ENCODE assay signal across 8 cellular contexts in genomic region chr6:25991785-25992412, GRCh38. TPM values are rescaled to one million over a fixed set of nuclear protein-coding genes. Genes with fewer than 3 reads are reported as not detected.
DNase-seq lines count a peak whose midpoint lies in the region; ATAC-seq and TF ChIP-seq lines count a peak whose summit lies in the region.

No MANE protein-coding gene starts in this region.

- H3K9me2 ChIP-seq in OCI-LY7 (ENCODE audit: insufficient read depth, low read length), result no peaks in the 10 kb centered on the region

- CTCF ChIA-PET in CD8-positive, alpha-beta T cell (lab: Charles Lee), result interaction anchor here (0.7 to 3.6 kb wide), 26 partner anchors 8 to 274 kb away, joined by 3 to 51 read pairs (median 6); partner anchors contain the start of gene TRIM38
- CTCF ChIA-PET in OCI-LY7 (lab: Charles Lee; ENCODE audit: unreplicated experiment), result interaction anchor here (0.7 to 1.6 kb wide), 4 partner anchors 18 to 1816 kb away, joined by 3 to 7 read pairs (median 4); a partner anchor contains a TSS

- DNase-seq in CD8-positive, alpha-beta T cell, result peak in 6 of 7 experiments; percentile 23 to 65 (median 33)
- DNase-seq in HK-2 (ENCODE audit: unreplicated experiment) (peak; percentile 69), OCI-LY7 (ENCODE audit: low spot score) (peak; percentile 74), esophagus squamous epithelium (lab: John Stamatoyannopoulos, UW) (no peak)
- DNase-seq in activated T-cell treated with anti-CD3 and anti-CD28 coated beads, Interleukin-2, amount 50 U/mL, for 72 hours, result peak; percentile 51 to 64
- DNase-seq in stimulated activated naive B cell treated with anti-CD40 and anti-IgM and Interleukin-4, amounts not matched to agents 10 μg/mL and 1 μg/mL and 100 μg/mL, for 72 hours, result peak; percentile 74

- H3K36me3 Mint-ChIP-seq in CD8-positive, alpha-beta T cell, result peaks cover 23% of the 10 kb centered on the region
- H3K36me3 Mint-ChIP-seq in activated T-cell treated with anti-CD3 and anti-CD28 coated beads, Interleukin-2, amount 50 U/mL, for 72 hours (ENCODE audit: insufficient read depth in 2 of 2), result peaks cover 2 to 6% of the 10 kb centered on the region in 2 donors
- H3K36me3 Mint-ChIP-seq in stimulated activated naive B cell treated with anti-CD40 and anti-IgM and Interleukin-4, amounts not matched to agents 10 μg/mL and 1 μg/mL and 100 μg/mL, for 72 hours, result peaks cover 18 to 20% of the 10 kb centered on the region in 2 donors

- peak overlapping the region; percentile 95 for H3K27ac Mint-ChIP-seq in CD8-positive, alpha-beta T cell
- H3K27ac Mint-ChIP-seq in activated T-cell treated with anti-CD3 and anti-CD28 coated beads, Interleukin-2, amount 50 U/mL, for 72 hours, result peak overlapping the region; percentile 97
- H3K27ac Mint-ChIP-seq in stimulated activated naive B cell treated with anti-CD40 and anti-IgM and Interleukin-4, amounts not matched to agents 10 μg/mL and 1 μg/mL and 100 μg/mL, for 72 hours, result peak overlapping the region; percentile 100

- peak; percentile 30 for ATAC-seq in CD8-positive, alpha-beta T cell
- ATAC-seq in GM19468 (IDR thresholded peaks at IDR 0.05; ENCODE audit: extremely low read depth, unreplicated experiment), result peak; percentile 5
- ATAC-seq in activated T-cell treated with anti-CD3 and anti-CD28 coated beads, Interleukin-2, amount 50 U/mL, for 72 hours (replicated peaks in 1 of 2), result peak; percentile 47 to 55
- ATAC-seq in stimulated activated naive B cell treated with anti-CD40 and anti-IgM and Interleukin-4, amounts not matched to agents 10 μg/mL and 1 μg/mL and 100 μg/mL, for 72 hours (replicated peaks), result peak; percentile 67 to 74

- POLR2A ChIA-PET in CD8-positive, alpha-beta T cell (lab: Charles Lee), result interaction anchor here (0.7 to 4.4 kb wide), 22 partner anchors 8 to 1487 kb away, joined by 3 to 63 read pairs (median 6); partner anchors contain the start of gene TRIM38
- POLR2A ChIA-PET in OCI-LY7 (lab: Charles Lee), result interaction anchor here (0.6 to 4.3 kb wide), 16 partner anchors 10 to 1902 kb away, joined by 3 to 50 read pairs (median 5); partner anchors contain the start of gene TRIM38

- H3K9ac ChIP-seq in mucosa of stomach (ENCODE audit: low read length), result peak overlapping the region; percentile 68

- no peaks in the 10 kb centered on the region for H3K36me3 ChIP-seq in CD8-positive, alpha-beta T cell (ENCODE audit: insufficient read depth, low read length)
- H3K36me3 ChIP-seq in OCI-LY7 (ENCODE audit: insufficient read depth, low read length) (peaks cover 13% of the 10 kb centered on the region; the same call in 1 of the 2 replicates), esophagus squamous epithelium (peaks cover 0 to 14% (median 0%) of the 10 kb centered on the region in 3 donors), mucosa of stomach (ENCODE audit: control insufficient read depth, insufficient read depth, low read length) (no peaks in the 10 kb centered on the region)

- H3K27me3 Mint-ChIP-seq in CD8-positive, alpha-beta T cell (ENCODE audit: low read depth), result no peaks in the 10 kb centered on the region
- no peaks in the 10 kb centered on the region for H3K27me3 Mint-ChIP-seq in activated T-cell treated with anti-CD3 and anti-CD28 coated beads, Interleukin-2, amount 50 U/mL, for 72 hours (ENCODE audit: low read depth)
- no peaks in the 10 kb centered on the region for H3K27me3 Mint-ChIP-seq in stimulated activated naive B cell treated with anti-CD40 and anti-IgM and Interleukin-4, amounts not matched to agents 10 μg/mL and 1 μg/mL and 100 μg/mL, for 72 hours

- peaks cover 34% of the 10 kb centered on the region for H3K4me1 Mint-ChIP-seq in CD8-positive, alpha-beta T cell (ENCODE audit: low read depth)
- peaks cover 24% of the 10 kb centered on the region for H3K4me1 Mint-ChIP-seq in activated T-cell treated with anti-CD3 and anti-CD28 coated beads, Interleukin-2, amount 50 U/mL, for 72 hours (ENCODE audit: low read depth)
- peaks cover 23 to 47% of the 10 kb centered on the region in 2 donors for H3K4me1 Mint-ChIP-seq in stimulated activated naive B cell treated with anti-CD40 and anti-IgM and Interleukin-4, amounts not matched to agents 10 μg/mL and 1 μg/mL and 100 μg/mL, for 72 hours

- TSS peak; percentile 95 for BruUV-seq in OCI-LY7 (replicated peaks; lab: Mats Ljungman, UMichigan)

- peaks cover 3% of the 10 kb centered on the region for H3K4me1 ChIP-seq in CD8-positive, alpha-beta T cell (ENCODE audit: insufficient read depth, low read length)
- H3K4me1 ChIP-seq in OCI-LY7 (ENCODE audit: insufficient read depth, low read length, poor library complexity, severe bottlenecking) (peaks cover 44% of the 10 kb centered on the region), esophagus squamous epithelium (peaks cover 0 to 24% (median 10%) of the 10 kb centered on the region in 3 donors), mucosa of stomach (ENCODE audit: control insufficient read depth, insufficient read depth, low read length) (no peaks in the 10 kb centered on the region)

- no peak for TF ChIP-seq CTCF in CD8-positive, alpha-beta T cell (IDR thresholded peaks at IDR 0.05)
- no peak for TF ChIP-seq CTCF in OCI-LY7 (conservative IDR thresholded peaks at IDR 0.05; ENCODE audit: low read length)
- TF ChIP-seq CTCF in esophagus squamous epithelium (IDR thresholded peaks at IDR 0.05), result no peak

- peak overlapping the region; percentile 94; the same call in 1 of the 2 replicates for H2AFZ ChIP-seq in OCI-LY7 (ENCODE audit: low read length)

- no peaks in the 10 kb centered on the region for H3K9me3 ChIP-seq in CD8-positive, alpha-beta T cell (ENCODE audit: low read length)
- H3K9me3 ChIP-seq in OCI-LY7 (ENCODE audit: low read length) (no peaks in the 10 kb centered on the region), esophagus squamous epithelium (no peaks in the 10 kb centered on the region), mucosa of stomach (ENCODE audit: control insufficient read depth, low read length) (no peaks in the 10 kb centered on the region)

- H3K27me3 ChIP-seq in CD8-positive, alpha-beta T cell (ENCODE audit: insufficient read depth, low read length), result no peaks in the 10 kb centered on the region
- H3K27me3 ChIP-seq in esophagus squamous epithelium, result no peaks in the 10 kb centered on the region
- H3K27me3 ChIP-seq in mucosa of stomach (ENCODE audit: control insufficient read depth, insufficient read depth, low read length), result no peaks in the 10 kb centered on the region

- TF ChIP-seq POLR2A in esophagus squamous epithelium (IDR thresholded peaks at IDR 0.05), result no peak

- 2 to 3% methylated on average over 16 to 18 of the region's 30 CpGs for WGBS in esophagus squamous epithelium, 2 donors

- H3K79me2 ChIP-seq in OCI-LY7 (ENCODE audit: insufficient read depth, low read depth, low read length), result peaks cover 14% of the 10 kb centered on the region; the same call in 1 of the 2 replicates

- no peaks in the 10 kb centered on the region for H3K9me3 Mint-ChIP-seq in CD8-positive, alpha-beta T cell
- H3K9me3 Mint-ChIP-seq in activated T-cell treated with anti-CD3 and anti-CD28 coated beads, Interleukin-2, amount 50 U/mL, for 72 hours, result no peaks in the 10 kb centered on the region
- no peaks in the 10 kb centered on the region for H3K9me3 Mint-ChIP-seq in stimulated activated naive B cell treated with anti-CD40 and anti-IgM and Interleukin-4, amounts not matched to agents 10 μg/mL and 1 μg/mL and 100 μg/mL, for 72 hours

- H3K4me3 Mint-ChIP-seq in CD8-positive, alpha-beta T cell, result peak overlapping the region; percentile 96
- H3K4me3 Mint-ChIP-seq in activated T-cell treated with anti-CD3 and anti-CD28 coated beads, Interleukin-2, amount 50 U/mL, for 72 hours, result peak overlapping the region; percentile 98 to 99
- H3K4me3 Mint-ChIP-seq in stimulated activated naive B cell treated with anti-CD40 and anti-IgM and Interleukin-4, amounts not matched to agents 10 μg/mL and 1 μg/mL and 100 μg/mL, for 72 hours, result peak overlapping the region; percentile 99 to 100

- H3K4me3 ChIP-seq in CD8-positive, alpha-beta T cell (ENCODE audit: low read depth, low read length), result peak overlapping the region; percentile 85
- H3K4me3 ChIP-seq in OCI-LY7 (ENCODE audit: low read depth, low read length, poor library complexity, severe bottlenecking), result peak overlapping the region; percentile 70
- peak overlapping the region; percentile 44 to 78 (median 62) for H3K4me3 ChIP-seq in esophagus squamous epithelium
- peak overlapping the region; percentile 7 for H3K4me3 ChIP-seq in mucosa of stomach (ENCODE audit: low read length)

- intact Hi-C loops in CD8-positive, alpha-beta T cell (cut with DNase I, micrococcal nuclease), result loop anchor here (1.0 to 5.0 kb wide), 6 partner anchors 28 to 271 kb away; partner anchors contain the start of gene TRIM38 (in 2 of the 2)
- intact Hi-C loops in OCI-LY7 (cut with micrococcal nuclease; ENCODE audit: unreplicated experiment) (loop anchor here (1.0 to 5.0 kb wide), 2 partner anchors 28 to 270 kb away; a partner anchor contains a TSS), esophagus squamous epithelium (cut with DNase I) (no loop called here)

- H3K4me2 ChIP-seq in OCI-LY7 (ENCODE audit: low read length), result peak overlapping the region; percentile 89

- no peaks in the 10 kb centered on the region for H4K20me1 ChIP-seq in OCI-LY7 (ENCODE audit: insufficient read depth, low read length)

- H3K27ac ChIP-seq in CD8-positive, alpha-beta T cell (ENCODE audit: low read depth, low read length), result peak overlapping the region; percentile 81
- H3K27ac ChIP-seq in OCI-LY7 (ENCODE audit: low read depth, low read length, poor library complexity, severe bottlenecking) (peak overlapping the region; percentile 63), esophagus squamous epithelium (peak overlapping the region; percentile 83 to 93 (median 90))

RNA-seq across cellular contexts. Expression of gene TRIM38, which starts 29.3 kb away (rescaled TPM):
- total RNA-seq in CD8-positive, alpha-beta T cell, result 10 to 100 TPM; 13.2 to 13.6 TPM
- total RNA-seq in OCI-LY7 (2014; rRNA removed; shearing (Covaris generic)), result 11.9 and 12.8 TPM in 2 replicates
- total RNA-seq in OCI-LY7 (2022), result 14.8 and 16.1 TPM in 2 replicates
- 10 to 100 TPM; 21.3 to 39.9 TPM for total RNA-seq in activated T-cell treated with anti-CD3 and anti-CD28 coated beads, Interleukin-2, amount 50 U/mL, for 72 hours
- total RNA-seq in esophagus squamous epithelium, result 1 to 10 TPM; 7.7 to 9.0 (median 8.5) TPM

Comparison
In these comparisons a context has a peak if more than half of its experiments do, and no peak if none do; other contexts are left out.
1. ATAC-seq: peak in every context shown above with its lines; median percentile 70 in stimulated activated naive B cell treated with anti-CD40 and anti-IgM and Interleukin-4, amounts not matched to agents 10 μg/mL and 1 μg/mL and 100 μg/mL, for 72 hours; 51 in activated T-cell treated with anti-CD3 and anti-CD28 coated beads, Interleukin-2, amount 50 U/mL, for 72 hours; 30 in CD8-positive, alpha-beta T cell; 5 in GM19468.
2. H3K4me3 ChIP-seq: peak in every context shown above with its lines; median percentile 85 in CD8-positive, alpha-beta T cell; 70 in OCI-LY7; 62 in esophagus squamous epithelium; 7 in mucosa of stomach.